14 cellular contexts compared by ENCODE assay signal in genomic region chr2:127953128-127953718, GRCh38.
A peak's percentile ranks its signal among the peaks of the same experiment; 100 is the strongest.
DNase-seq lines count a peak whose midpoint lies in the region; ATAC-seq and TF ChIP-seq lines count a peak whose summit lies in the region.
"Had no signal": no experiment of that assay in that cellular context is flagged by ENCODE, and none has a peak within 500 bp of the region (broad histone marks: within the 10 kb centered on the region; RNA-seq: fewer than 3 reads in every experiment).

No MANE protein-coding gene starts in this region.

- H3K27ac ChIP-seq in right lobe of liver: peak overlapping the region; percentile 11 to 20 (median 20)
- H3K27ac ChIP-seq in substantia nigra (ENCODE audit: low read depth, low read length, poor library complexity, severe bottlenecking): no peak overlapping the region
- H3K27ac ChIP-seq: BLaER1 treated with 17β-estradiol and CSF1 and Interleukin-3, amounts not matched to agents 10 nM and 100 nM had no signal

- peaks cover 0 to 24% (median 6%) of the 10 kb centered on the region in 4 donors for H3K4me1 ChIP-seq in right lobe of liver

- intact Hi-C loops in right lobe of liver (cut with DNase I): no loop called here

- no peaks in the 10 kb centered on the region for H3K27me3 ChIP-seq in right lobe of liver
- H3K27me3 ChIP-seq in MG63: no peaks in the 10 kb centered on the region
- H3K27me3 ChIP-seq: BLaER1 treated with 17β-estradiol and CSF1 and Interleukin-3, amounts not matched to agents 10 nM and 100 nM had no signal

- H3K36me3 ChIP-seq in right lobe of liver (peaks cover 0 to 38% (median 15%) of the 10 kb centered on the region in 4 donors), MG63 (peaks cover 43% of the 10 kb centered on the region)

- H3K4me3 ChIP-seq in right lobe of liver: no peak overlapping the region
- no peak overlapping the region for H3K4me3 ChIP-seq in MG63
- H3K4me3 ChIP-seq: BLaER1 treated with 17β-estradiol and CSF1 and Interleukin-3, amounts not matched to agents 10 nM and 100 nM had no signal

- no peaks in the 10 kb centered on the region for H3K9me3 ChIP-seq in right lobe of liver
- no peaks in the 10 kb centered on the region for H3K9me3 ChIP-seq in MG63
- H3K9me3 ChIP-seq: BLaER1 treated with 17β-estradiol and CSF1 and Interleukin-3, amounts not matched to agents 10 nM and 100 nM had no signal

- peak; percentile 91 to 96 (median 95) for ATAC-seq in right lobe of liver
- no peak for ATAC-seq in GM18517 (IDR thresholded peaks at IDR 0.05; ENCODE audit: unreplicated experiment)

- WGBS in right lobe of liver (ENCODE audit: insufficient coverage, low coverage, low lambda C conversion rate, missing lambda C conversion rate): 30% methylated on average over 6 of the region's 6 CpGs

- no peak for TF ChIP-seq CTCF in right lobe of liver (IDR thresholded peaks at IDR 0.05)

- no peak for TF ChIP-seq POLR2A in right lobe of liver (IDR thresholded peaks at IDR 0.05)

- DNase-seq in amniotic epithelial cell (ENCODE audit: low read depth) (peak; percentile 17), fibroblast of peridontal ligament (ENCODE audit: extremely low read depth) (peak; percentile 31), right lobe of liver (peak; percentile 32 to 78 (median 63)), substantia nigra (lab: John Stamatoyannopoulos, UW) (peak in 26 of 49 donors; percentile 5 to 38 (median 18)), OCI-M2 (lab: John Stamatoyannopoulos, UW; ENCODE audit: unreplicated experiment) (no peak), MG63 (no peak)
- DNase-seq in effector CD4-positive, alpha-beta T cell: no peak
- DNase-seq: activated CD4-positive, alpha-beta T cell treated with anti-CD3 and anti-CD28 coated beads, Interleukin-2, amount 50 U/mL, for 48 hours; HCEC 1CT; kidney glomerular epithelial cell; NCI-H1417 treated with DMSO at 0.1 percent for 48 hours; NCI-H524 treated with DMSO at 0.1 percent for 48 hours had no signal

Comparison
In these comparisons a context has a peak if more than half of its experiments do, and no peak if none do; other contexts are left out.
1. DNase-seq: peak in amniotic epithelial cell (single experiment), fibroblast of peridontal ligament (single experiment), right lobe of liver (3 of 3) and substantia nigra (26 of 49); none in OCI-M2 (single experiment), MG63 (single experiment) and effector CD4-positive, alpha-beta T cell (single experiment).